2 cellular contexts compared by ENCODE assay signal in genomic region chr19:35675589-35676140, GRCh38.
TF ChIP-seq lines count a peak whose summit lies in the region.

No MANE protein-coding gene starts in this region.

TF ChIP-seq in A549, 52 proteins besides CTCF, POLR2A, EP300 and RAD21:
- no peak for TF ChIP-seq KDM5A (IDR thresholded peaks at IDR 0.05)
- peak; percentile 49 for TF ChIP-seq ZFP36 (IDR thresholded peaks at IDR 0.05; ENCODE audit: borderline replicate concordance, partially characterized antibody)

TF ChIP-seq in K562, 482 proteins besides CTCF, POLR2A, EP300 and RAD21:
- no peak for TF ChIP-seq PHB2 (IDR thresholded peaks at IDR 0.05; ENCODE audit: low read depth)
- TF ChIP-seq KDM1A (IDR thresholded peaks at IDR 0.05), result 0 out of 4 replicates have a peak, but pooled peaks of 1 of the 2 experiments have one; percentile 21
- no peak for TF ChIP-seq XRCC4 (IDR thresholded peaks at IDR 0.05; ENCODE audit: extremely low read depth, insufficient read depth, insufficient read length)
- peak; percentile 56 for TF ChIP-seq ZFP36 (IDR thresholded peaks at IDR 0.05; ENCODE audit: low read depth, low read length, partially characterized antibody)
